ENCODE assay signal across 12 cellular contexts in genomic region chr7:34062826-34063225, GRCh38.
DNase-seq lines count a peak whose midpoint lies in the region; ATAC-seq and TF ChIP-seq lines count a peak whose summit lies in the region.
"Had no signal": no experiment of that assay in that cellular context is flagged by ENCODE, and none has a peak within 500 bp of the region (broad histone marks: within the 10 kb centered on the region; RNA-seq: fewer than 3 reads in every experiment).

No MANE protein-coding gene starts in this region.

- TF ChIP-seq CTCF in cardiac muscle cell (IDR thresholded peaks at IDR 0.05; ENCODE audit: low read depth, low read length) (no peak), heart right ventricle (IDR thresholded peaks at IDR 0.05) (no peak), fibroblast of villous mesenchyme (IDR thresholded peaks at IDR 0.05; ENCODE audit: insufficient read depth, low read depth, low read length) (no peak), coronary artery (IDR thresholded peaks at IDR 0.05) (no peak)

- H4K20me1 ChIP-seq in Karpas-422 (ENCODE audit: insufficient read depth, low read depth, low read length) = no peaks in the 10 kb centered on the region

- no peak overlapping the region for H3K4me3 Mint-ChIP-seq in stimulated activated effector memory CD8-positive, alpha-beta T cell treated with anti-CD3 and anti-CD28 coated beads, Interleukin-12 subunit alpha, Interleukin-12 subunit beta, amount 100 ng/mL, for 72 hours
- H3K4me3 Mint-ChIP-seq: CD4-positive, CD25-positive, alpha-beta regulatory T cell had no signal

- intact Hi-C loops in heart right ventricle (cut with DNase I) = loop anchor here in 1 of 10 donors (5.0 kb wide), 1 partner anchor 236 kb away; no protein-coding TSS in a partner anchor

- no peaks in the 10 kb centered on the region for H3K36me3 Mint-ChIP-seq in stimulated activated effector memory CD8-positive, alpha-beta T cell treated with anti-CD3 and anti-CD28 coated beads, Interleukin-12 subunit alpha, Interleukin-12 subunit beta, amount 100 ng/mL, for 72 hours
- H3K36me3 Mint-ChIP-seq: CD4-positive, CD25-positive, alpha-beta regulatory T cell had no signal

- DNase-seq in cardiac muscle cell (ENCODE audit: low read depth in 1 of 2, low spot score in 1 of 2) = no peak
- no peak for DNase-seq in heart right ventricle
- DNase-seq in Karpas-422 = peak; percentile 12
- DNase-seq in fibroblast of villous mesenchyme (ENCODE audit: low read depth) = peak; percentile 47
- no peak for DNase-seq in stimulated activated effector memory CD8-positive, alpha-beta T cell treated with anti-CD3 and anti-CD28 coated beads, Interleukin-12 subunit alpha, Interleukin-12 subunit beta, amount 100 ng/mL, for 72 hours (ENCODE audit: low spot score in 2 of 2)
- DNase-seq in coronary artery (ENCODE audit: low spot score) = no peak
- no peak for DNase-seq in NCI-H1436 (lab: John Stamatoyannopoulos, UW)
- DNase-seq: 8988T; CD4-positive, CD25-positive, alpha-beta regulatory T cell; DMS53; GF-D8 had no signal

- no peak overlapping the region for H2AFZ ChIP-seq in Karpas-422 (ENCODE audit: low read length)

- peak overlapping the region; percentile 21 for H3K27ac ChIP-seq in cardiac muscle cell
- H3K27ac ChIP-seq in heart right ventricle = no peak overlapping the region
- no peak overlapping the region for H3K27ac ChIP-seq in Karpas-422 (ENCODE audit: low read length)
- no peak overlapping the region for H3K27ac ChIP-seq in coronary artery

- H3K4me2 ChIP-seq in Karpas-422 (ENCODE audit: low read depth, low read length, poor library complexity, severe bottlenecking) = no peak overlapping the region

- no peaks in the 10 kb centered on the region for H3K4me1 Mint-ChIP-seq in stimulated activated effector memory CD8-positive, alpha-beta T cell treated with anti-CD3 and anti-CD28 coated beads, Interleukin-12 subunit alpha, Interleukin-12 subunit beta, amount 100 ng/mL, for 72 hours
- H3K4me1 Mint-ChIP-seq: CD4-positive, CD25-positive, alpha-beta regulatory T cell had no signal

- H3K4me3 ChIP-seq in cardiac muscle cell (no peak overlapping the region), heart right ventricle (no peak overlapping the region), Karpas-422 (ENCODE audit: low read length) (no peak overlapping the region), fibroblast of villous mesenchyme (ENCODE audit: low read depth, low read length) (no peak overlapping the region), coronary artery (no peak overlapping the region)
- H3K4me3 ChIP-seq: HAP-1 had no signal

- ATAC-seq in heart right ventricle = no peak
- no peak for ATAC-seq in stimulated activated effector memory CD8-positive, alpha-beta T cell treated with anti-CD3 and anti-CD28 coated beads, Interleukin-12 subunit alpha, Interleukin-12 subunit beta, amount 100 ng/mL, for 72 hours

- no peaks in the 10 kb centered on the region for H3K9me3 Mint-ChIP-seq in stimulated activated effector memory CD8-positive, alpha-beta T cell treated with anti-CD3 and anti-CD28 coated beads, Interleukin-12 subunit alpha, Interleukin-12 subunit beta, amount 100 ng/mL, for 72 hours

- H3K27ac Mint-ChIP-seq in stimulated activated effector memory CD8-positive, alpha-beta T cell treated with anti-CD3 and anti-CD28 coated beads, Interleukin-12 subunit alpha, Interleukin-12 subunit beta, amount 100 ng/mL, for 72 hours = no peak overlapping the region
- H3K27ac Mint-ChIP-seq: CD4-positive, CD25-positive, alpha-beta regulatory T cell had no signal

- no peaks in the 10 kb centered on the region for H3K4me1 ChIP-seq in cardiac muscle cell (ENCODE audit: low read depth)
- peaks cover 0 to 13% (median 3%) of the 10 kb centered on the region in 9 donors for H3K4me1 ChIP-seq in heart right ventricle
- peaks cover 8% of the 10 kb centered on the region for H3K4me1 ChIP-seq in Karpas-422 (ENCODE audit: low read length)
- H3K4me1 ChIP-seq: HAP-1 had no signal

- no peaks in the 10 kb centered on the region for H3K79me2 ChIP-seq in Karpas-422 (ENCODE audit: low read length)

- peaks cover 35% of the 10 kb centered on the region for H3K36me3 ChIP-seq in cardiac muscle cell
- no peaks in the 10 kb centered on the region for H3K36me3 ChIP-seq in heart right ventricle
- no peaks in the 10 kb centered on the region for H3K36me3 ChIP-seq in Karpas-422 (ENCODE audit: insufficient read depth, low read length)
- H3K36me3 ChIP-seq: HAP-1 had no signal

- H3K9me2 ChIP-seq in Karpas-422 (replicated peaks; ENCODE audit: insufficient read depth, low read length) = no peaks in the 10 kb centered on the region

- no peak overlapping the region for H3K9ac ChIP-seq in Karpas-422 (ENCODE audit: low read length)

- H3K9me3 ChIP-seq in cardiac muscle cell (ENCODE audit: low read depth) = no peaks in the 10 kb centered on the region
- H3K9me3 ChIP-seq in heart right ventricle = no peaks in the 10 kb centered on the region
- H3K9me3 ChIP-seq in Karpas-422 (ENCODE audit: low read length) = no peaks in the 10 kb centered on the region
- H3K9me3 ChIP-seq: HAP-1 had no signal

- H3K27me3 ChIP-seq in cardiac muscle cell = no peaks in the 10 kb centered on the region
- no peaks in the 10 kb centered on the region for H3K27me3 ChIP-seq in heart right ventricle
- no peaks in the 10 kb centered on the region for H3K27me3 ChIP-seq in Karpas-422 (ENCODE audit: low read length)

Comparison
In these comparisons a context has a peak if more than half of its experiments do, and no peak if none do; other contexts are left out.
1. DNase-seq: peak in Karpas-422 (single experiment) and fibroblast of villous mesenchyme (single experiment); none in cardiac muscle cell (0 of 2), heart right ventricle (0 of 2), stimulated activated effector memory CD8-positive, alpha-beta T cell treated with anti-CD3 and anti-CD28 coated beads, Interleukin-12 subunit alpha, Interleukin-12 subunit beta, amount 100 ng/mL, for 72 hours (0 of 2), coronary artery (single experiment) and NCI-H1436 (single experiment).